Comparison of ENCODE assay signal across 21 cellular contexts in genomic region chr10:6958723-6959122, GRCh38.
"Had no signal": no experiment of that assay in that cellular context is flagged by ENCODE, and none has a peak within 500 bp of the region (broad histone marks: within the 10 kb centered on the region; RNA-seq: fewer than 3 reads in every experiment).

No MANE protein-coding gene starts in this region.

- H3K79me2 ChIP-seq: hepatocyte had no signal

- H3K4me1 ChIP-seq: psoas muscle, right atrium auricular region, tibial artery had no signal

- DNase-seq: activated B cell treated with CpG ODN at 0.5 μM for 24 hours; activated CD4-positive, alpha-beta T cell treated with anti-CD3 and anti-CD28 coated beads for 36 hours; activated CD4-positive, alpha-beta T cell treated with anti-CD3 and anti-CD28 coated beads, Interleukin-2, amount 50 U/mL, for 4 hours; activated gamma-delta T cell treated with Interleukin-2 at 50 U/mL for 16 hours; activated T-cell treated with anti-CD3 and anti-CD28 coated beads for 4 hours; central memory CD4-positive, alpha-beta T cell; glutamatergic neuron; left ventricle myocardium superior; ovary; psoas muscle; stimulated activated CD4-positive, alpha-beta T cell treated with anti-CD3 and anti-CD28 coated beads, Interleukin-12 subunit alpha, Interleukin-12 subunit beta, amount 100 ng/mL, for 4 hours; stimulated activated CD4-positive, alpha-beta T cell treated with anti-CD3 and anti-CD28 coated beads, Interleukin-4, amount 100 ng/mL, for 4 hours; stimulated activated naive CD8-positive, alpha-beta T cell treated with anti-CD3 and anti-CD28 coated beads, Interleukin-15, amount 100 ng/mL, for 72 hours; tibial artery had no signal

- H3K4me1 Mint-ChIP-seq: activated B cell treated with CpG ODN at 0.5 μM for 24 hours had no signal

- H3K36me3 ChIP-seq: esophagus muscularis mucosa, neutrophil, ovary, right atrium auricular region, tibial artery had no signal

- H3K4me3 Mint-ChIP-seq: activated B cell treated with CpG ODN at 0.5 μM for 24 hours; activated CD4-positive, alpha-beta T cell treated with anti-CD3 and anti-CD28 coated beads for 36 hours; activated naive CD4-positive, alpha-beta T cell treated with anti-CD3 and anti-CD28 coated beads, Interleukin-2, amount 50 U/mL, for 24 hours; nephron; stimulated activated naive CD8-positive, alpha-beta T cell treated with anti-CD3 and anti-CD28 coated beads, Interleukin-15, amount 100 ng/mL, for 72 hours; T-cell had no signal

- ATAC-seq: left ventricle myocardium superior; psoas muscle; stimulated activated naive CD8-positive, alpha-beta T cell treated with anti-CD3 and anti-CD28 coated beads, Interleukin-15, amount 100 ng/mL, for 72 hours had no signal

- H2AFZ ChIP-seq: hepatocyte had no signal

- H3K27me3 Mint-ChIP-seq: activated B cell treated with CpG ODN at 0.5 μM for 24 hours; activated naive CD4-positive, alpha-beta T cell treated with anti-CD3 and anti-CD28 coated beads, Interleukin-2, amount 50 U/mL, for 24 hours; stimulated activated naive CD8-positive, alpha-beta T cell treated with anti-CD3 and anti-CD28 coated beads, Interleukin-15, amount 100 ng/mL, for 72 hours; T-cell had no signal

- H3K36me3 Mint-ChIP-seq: activated naive CD4-positive, alpha-beta T cell treated with anti-CD3 and anti-CD28 coated beads, Interleukin-2, amount 50 U/mL, for 24 hours; T-cell had no signal

- H3K27ac Mint-ChIP-seq: activated B cell treated with CpG ODN at 0.5 μM for 24 hours; activated CD4-positive, alpha-beta T cell treated with anti-CD3 and anti-CD28 coated beads for 36 hours; nephron; stimulated activated naive CD8-positive, alpha-beta T cell treated with anti-CD3 and anti-CD28 coated beads, Interleukin-15, amount 100 ng/mL, for 72 hours; T-cell had no signal

- H3K27me3 ChIP-seq: esophagus muscularis mucosa, hepatocyte, neutrophil, ovary, right atrium auricular region, tibial artery had no signal

- H3K9me3 ChIP-seq: esophagus muscularis mucosa, neutrophil, ovary, psoas muscle, right atrium auricular region, tibial artery had no signal

- H3K9me3 Mint-ChIP-seq: activated B cell treated with CpG ODN at 0.5 μM for 24 hours; activated naive CD4-positive, alpha-beta T cell treated with anti-CD3 and anti-CD28 coated beads, Interleukin-2, amount 50 U/mL, for 24 hours; nephron; stimulated activated naive CD8-positive, alpha-beta T cell treated with anti-CD3 and anti-CD28 coated beads, Interleukin-15, amount 100 ng/mL, for 72 hours; T-cell had no signal

- H3K27ac ChIP-seq: esophagus muscularis mucosa, hepatocyte, neutrophil, ovary, psoas muscle, right atrium auricular region, tibial artery had no signal

- H3K4me2 ChIP-seq: hepatocyte had no signal

- H3K4me3 ChIP-seq: esophagus muscularis mucosa, hepatocyte, ovary, psoas muscle, right atrium auricular region, tibial artery had no signal
